In the genomic region with DNA sequence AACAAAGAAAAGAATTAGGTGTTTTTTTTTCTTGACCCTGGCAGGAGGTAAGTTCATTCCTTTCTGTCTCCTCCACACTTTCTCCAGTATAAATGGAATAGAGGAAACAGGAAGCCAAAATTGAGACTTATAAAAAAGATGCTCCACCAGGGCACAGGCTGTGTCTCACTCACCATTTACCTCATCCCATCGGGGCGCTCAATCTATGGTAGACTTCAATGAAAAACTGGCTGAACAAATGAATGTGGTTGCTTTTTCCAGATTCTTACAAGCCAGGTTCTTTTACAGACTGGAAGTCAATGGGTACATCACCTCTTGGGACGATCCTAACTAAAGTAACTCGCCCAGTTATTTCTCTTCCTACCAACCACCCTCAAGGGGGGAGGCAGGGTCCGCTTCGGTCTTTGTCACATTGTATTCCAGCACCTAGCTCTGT, we compare ENCODE assay signal across 8 cellular contexts. TPM values are rescaled to one million over a fixed set of nuclear protein-coding genes. Genes with fewer than 3 reads are reported as not detected.
DNase-seq lines count a peak whose midpoint lies in the region; ATAC-seq and TF ChIP-seq lines count a peak whose summit lies in the region.

No MANE protein-coding gene starts in this region.

- H3K4me2 ChIP-seq in OCI-LY1 (ENCODE audit: low read length), result peak overlapping the region; percentile 79

- intact Hi-C loops in natural killer cell (cut with micrococcal nuclease), result loop anchor here (1.0 to 5.0 kb wide), 3 partner anchors 22 to 1369 kb away; partner anchors contain the start of genes ATP10D and OCIAD1

- H3K4me1 ChIP-seq in HAP-1 (peaks cover 25% of the 10 kb centered on the region), OCI-LY1 (ENCODE audit: insufficient read depth, low read length, severe bottlenecking) (peaks cover 35% of the 10 kb centered on the region)
- peaks cover 7% of the 10 kb centered on the region for H3K4me1 ChIP-seq in effector memory CD4-positive, alpha-beta T cell (ENCODE audit: control insufficient read depth, insufficient read depth, low read length, poor library complexity, severe bottlenecking)

- H2AFZ ChIP-seq in OCI-LY1 (ENCODE audit: low read length), result peak overlapping the region; percentile 24; the same call in 1 of the 2 replicates

- H3K27me3 ChIP-seq in HAP-1 (ENCODE audit: low read depth), result no peaks in the 10 kb centered on the region
- H3K27me3 ChIP-seq in OCI-LY1 (ENCODE audit: insufficient read depth, low read length), result no peaks in the 10 kb centered on the region
- no peaks in the 10 kb centered on the region for H3K27me3 ChIP-seq in effector memory CD4-positive, alpha-beta T cell (replicated peaks; ENCODE audit: control insufficient read depth, insufficient read depth, low read length, poor library complexity, severe bottlenecking)

- no peaks in the 10 kb centered on the region for H3F3A ChIP-seq in OCI-LY1 (ENCODE audit: insufficient read depth, low read length)

- H3K27ac ChIP-seq in OCI-LY1 (ENCODE audit: low read depth, low read length, poor library complexity, severe bottlenecking), result peak overlapping the region; percentile 28
- H3K27ac ChIP-seq in effector memory CD4-positive, alpha-beta T cell (ENCODE audit: insufficient read depth, low read length, poor library complexity, severe bottlenecking), result peak overlapping the region; percentile 67

- H3K9ac ChIP-seq in OCI-LY1 (ENCODE audit: low read length), result peak overlapping the region; percentile 68

- H3K9me2 ChIP-seq in OCI-LY1 (ENCODE audit: low read depth, low read length), result no peaks in the 10 kb centered on the region

- no peaks in the 10 kb centered on the region for H3K9me3 Mint-ChIP-seq in natural killer cell

- peak overlapping the region; percentile 63 for H3K4me3 Mint-ChIP-seq in natural killer cell

- no peak for ATAC-seq in natural killer cell

- no peaks in the 10 kb centered on the region for H3K9me3 ChIP-seq in HAP-1
- H3K9me3 ChIP-seq in OCI-LY1 (ENCODE audit: low read length), result no peaks in the 10 kb centered on the region
- H3K9me3 ChIP-seq in effector memory CD4-positive, alpha-beta T cell (ENCODE audit: control insufficient read depth, low read length), result no peaks in the 10 kb centered on the region

- H4K20me1 ChIP-seq in OCI-LY1 (ENCODE audit: insufficient read depth, low read length), result no peaks in the 10 kb centered on the region

- H3K36me3 Mint-ChIP-seq in natural killer cell, result peaks cover 8% of the 10 kb centered on the region

- H3K27ac Mint-ChIP-seq in natural killer cell, result peak overlapping the region; percentile 86 to 92

- TF ChIP-seq CTCF in OCI-LY1 (IDR thresholded peaks at IDR 0.05; ENCODE audit: low read length), result no peak
- TF ChIP-seq CTCF in natural killer cell (IDR thresholded peaks at IDR 0.05), result no peak

- H3K36me3 ChIP-seq in HAP-1 (replicated peaks) (peaks cover 9% of the 10 kb centered on the region; the same call in 1 of the 2 replicates), OCI-LY1 (ENCODE audit: insufficient read depth, low read length) (peaks cover 20% of the 10 kb centered on the region; the same call in 1 of the 2 replicates)
- no peaks in the 10 kb centered on the region for H3K36me3 ChIP-seq in effector memory CD4-positive, alpha-beta T cell (ENCODE audit: control insufficient read depth, insufficient read depth, low read length)

- in situ Hi-C loops in HAP-1 (cut with MboI; ENCODE audit: low sequenced_read_pairs), result no loop called here

- no peaks in the 10 kb centered on the region for H3K27me3 Mint-ChIP-seq in natural killer cell (ENCODE audit: low read depth in 2 of 2)

- H3K4me3 ChIP-seq in GM08714 (ENCODE audit: low read length) (peak overlapping the region; percentile 98), HAP-1 (peak overlapping the region; percentile 69), OCI-LY1 (ENCODE audit: low read depth, low read length, poor library complexity, severe bottlenecking) (peak overlapping the region; percentile 74)
- peak overlapping the region; percentile 65 for H3K4me3 ChIP-seq in effector memory CD4-positive, alpha-beta T cell (ENCODE audit: insufficient read depth, low read depth, low read length, poor library complexity, severe bottlenecking)

- H3K79me2 ChIP-seq in OCI-LY1 (ENCODE audit: insufficient read depth, low read length), result no peaks in the 10 kb centered on the region

- peaks cover 21 to 40% of the 10 kb centered on the region in 2 donors for H3K4me1 Mint-ChIP-seq in natural killer cell

- DNase-seq in HAP-1 (ENCODE audit: low spot score in 2 of 2), result no peak
- no peak for DNase-seq in effector memory CD4-positive, alpha-beta T cell
- no peak for DNase-seq in natural killer cell
- DNase-seq in NCI-H748 treated with DMSO at 0.1 percent for 48 hours (lab: John Stamatoyannopoulos, UW), result no peak
- no peak for DNase-seq in LoVo (ENCODE audit: low spot score)
- no peak for DNase-seq in retina

RNA-seq across cellular contexts. Expression of gene COMMD8, which starts 0.7 kb away (rescaled TPM):
- 10 to 100 TPM; 12.3 to 19.6 (median 13.1) TPM for total RNA-seq in natural killer cell

RNA-seq across cellular contexts. Expression of gene ATP10D, which starts 22.3 kb away (rescaled TPM):
- 10 to 100 TPM; 19.8 to 79.3 (median 28.0) TPM for total RNA-seq in natural killer cell
